ENCODE assay signal across 26 cellular contexts in genomic region chr15:92163641-92164040, GRCh38.
DNase-seq lines count a peak whose midpoint lies in the region; ATAC-seq, FAIRE-seq and TF ChIP-seq lines count a peak whose summit lies in the region.
"Had no signal": no experiment of that assay in that cellular context is flagged by ENCODE, and none has a peak within 500 bp of the region (broad histone marks: within the 10 kb centered on the region; RNA-seq: fewer than 3 reads in every experiment).

No MANE protein-coding gene starts in this region.

- H3K4ac ChIP-seq in IMR-90 (ENCODE audit: low read depth, low read length) = no peak overlapping the region

- H3K4me2 ChIP-seq in GM23248 (ENCODE audit: unreplicated experiment) (no peak overlapping the region), IMR-90 (ENCODE audit: low read depth, low read length) (no peak overlapping the region)

- no peak overlapping the region for H2BK20ac ChIP-seq in IMR-90 (ENCODE audit: low read depth, low read length)

- no peaks in the 10 kb centered on the region for H3K79me1 ChIP-seq in IMR-90 (ENCODE audit: low read depth in 1 of 2, low read length in 2 of 2)

- intact Hi-C loops in IMR-90 (cut with micrococcal nuclease) = no loop called here
- intact Hi-C loops in CD4-positive, alpha-beta memory T cell (cut with micrococcal nuclease) = no loop called here

- CTCF ChIA-PET in IMR-90 (lab: Yijun Ruan, JAX) = interaction anchor here (0.6 kb wide), 1 partner anchor 17 kb away, joined by 3 read pairs; no protein-coding TSS in a partner anchor
- CTCF ChIA-PET in CD4-positive, alpha-beta memory T cell (lab: Charles Lee; ENCODE audit: partially characterized antibody) = no interaction called here

- no peaks in the 10 kb centered on the region for H3K9me2 ChIP-seq in GM23248 (ENCODE audit: insufficient read depth)

- H2AK9ac ChIP-seq in IMR-90 (replicated peaks; ENCODE audit: low read depth, low read length, poor library complexity) = no peak overlapping the region

- H4K20me1 ChIP-seq in GM23248 (ENCODE audit: insufficient read depth) = no peaks in the 10 kb centered on the region
- H4K20me1 ChIP-seq in IMR-90 (ENCODE audit: insufficient read depth, low read length) = no peaks in the 10 kb centered on the region

- POLR2A ChIA-PET in IMR-90 (lab: Charles Lee; ENCODE audit: unreplicated experiment) = no interaction called here
- POLR2A ChIA-PET in CD4-positive, alpha-beta memory T cell (lab: Charles Lee; ENCODE audit: partially characterized antibody) = no interaction called here

- H3K27me3 Mint-ChIP-seq in CD4-positive, alpha-beta memory T cell = no peaks in the 10 kb centered on the region
- H3K27me3 Mint-ChIP-seq: activated B cell treated with CpG ODN at 0.5 μM for 24 hours; activated T-cell treated with anti-CD3 and anti-CD28 coated beads, Interleukin-2, amount 50 U/mL, for 24 hours; naive B cell; stimulated activated memory B cell treated with anti-CD40 and anti-IgM and Interleukin-4, amounts not matched to agents 10 μg/mL and 1 μg/mL and 100 μg/mL, for 72 hours had no signal

- no peak overlapping the region for H3K23ac ChIP-seq in IMR-90 (ENCODE audit: low read depth, low read length)

- dilution Hi-C loops in IMR-90 (cut with HindIII; ENCODE audit: low sequenced_read_pairs, unreplicated experiment) = no loop called here

- H2AFZ ChIP-seq in GM23248 (no peak overlapping the region), IMR-90 (replicated peaks; ENCODE audit: low read length, poor library complexity) (no peak overlapping the region)
- H2AFZ ChIP-seq: parathyroid adenoma had no signal

- DNase-seq in GM23248 (peak; percentile 20), IMR-90 (no peak), epithelial cell of esophagus (ENCODE audit: low read depth) (peak; percentile 47), renal cortical epithelial cell (ENCODE audit: low read depth) (peak; percentile 22), SKM-1 (lab: John Stamatoyannopoulos, UW; ENCODE audit: unreplicated experiment) (no peak), frontal cortex (ENCODE audit: low spot score in 2 of 2) (no peak)
- no peak for DNase-seq in CD4-positive, alpha-beta memory T cell
- DNase-seq: activated B cell treated with CpG ODN at 0.5 μM for 24 hours; activated naive CD4-positive, alpha-beta T cell; activated T-cell treated with anti-CD3 and anti-CD28 coated beads, Interleukin-2, amount 50 U/mL, for 24 hours; amygdala; central memory CD4-positive, alpha-beta T cell; foreskin fibroblast; MM.1S; naive B cell; NCI-H1930; NCI-H446; sigmoid colon; stimulated activated CD4-positive, alpha-beta T cell treated with anti-CD3 and anti-CD28 coated beads, Interleukin-1b, Interleukin-23, amount 100 ng/mL, for 48 hours; T-helper 2 cell had no signal

- H3K27ac ChIP-seq in GM23248 = no peak overlapping the region
- no peak overlapping the region for H3K27ac ChIP-seq in IMR-90 (ENCODE audit: insufficient read depth, low read length)
- H3K27ac ChIP-seq in CD4-positive, alpha-beta memory T cell (ENCODE audit: low read depth, low read length) = no peak overlapping the region
- H3K27ac ChIP-seq: epithelial cell of prostate, sigmoid colon had no signal

- no peak overlapping the region for H4K5ac ChIP-seq in IMR-90 (ENCODE audit: low read depth, low read length)

- no peak overlapping the region for H3K56ac ChIP-seq in IMR-90 (ENCODE audit: extremely low read depth, insufficient read depth, low read length)

- no peak for TF ChIP-seq POLR2A in IMR-90 (IDR thresholded peaks at IDR 0.05; ENCODE audit: low read depth, low read length)

- TF ChIP-seq CTCF in IMR-90 (conservative IDR thresholded peaks at IDR 0.05; ENCODE audit: low read depth, low read length) = no peak
- no peak for TF ChIP-seq CTCF in epithelial cell of esophagus (IDR thresholded peaks at IDR 0.05; ENCODE audit: insufficient read depth, low read depth, low read length, missing control alignments)

- no peaks in the 10 kb centered on the region for H3F3A ChIP-seq in GM23248 (ENCODE audit: insufficient read depth)

- WGBS in GM23248 (ENCODE audit: low coverage in 1 of 2, low lambda C conversion rate in 2 of 2, missing lambda C conversion rate in 2 of 2), 2 experiments = 77% methylated on average over 10 of the region's 10 CpGs
- WGBS in IMR-90 (ENCODE audit: extremely low coverage in 2 of 2, insufficient read length in 1 of 2), 2 experiments = no CpG with 5 or more reads among the region's 10 CpGs

- H3K14ac ChIP-seq in IMR-90 (replicated peaks; ENCODE audit: low read depth, low read length) = no peak overlapping the region

- in situ Hi-C loops in GM23248 (cut with MboI) (no loop called here), IMR-90 (cut with MboI; ENCODE audit: low sequenced_read_pairs) (no loop called here)

- H3K27me3 ChIP-seq in GM23248 (replicated peaks; ENCODE audit: insufficient read depth) = no peaks in the 10 kb centered on the region
- no peaks in the 10 kb centered on the region for H3K27me3 ChIP-seq in IMR-90 (ENCODE audit: control insufficient read depth, insufficient read depth, low read length)
- H3K27me3 ChIP-seq in CD4-positive, alpha-beta memory T cell (ENCODE audit: insufficient read depth, low read length) = no peaks in the 10 kb centered on the region
- H3K27me3 ChIP-seq: sigmoid colon had no signal

- H3K36me3 ChIP-seq in GM23248 (ENCODE audit: low read depth) = no peaks in the 10 kb centered on the region
- H3K36me3 ChIP-seq in IMR-90 (ENCODE audit: control insufficient read depth, insufficient read depth, low read length) = no peaks in the 10 kb centered on the region
- peaks cover 8% of the 10 kb centered on the region for H3K36me3 ChIP-seq in CD4-positive, alpha-beta memory T cell (ENCODE audit: insufficient read depth, low read length)
- H3K36me3 ChIP-seq: sigmoid colon had no signal

- no peak overlapping the region for H3K18ac ChIP-seq in IMR-90 (ENCODE audit: low read depth, low read length)

- H3K4me3 ChIP-seq in GM23248 = no peak overlapping the region
- no peak overlapping the region for H3K4me3 ChIP-seq in IMR-90 (ENCODE audit: insufficient read depth, low read depth, low read length)
- H3K4me3 ChIP-seq in epithelial cell of esophagus (ENCODE audit: low read length) = no peak overlapping the region
- no peak overlapping the region for H3K4me3 ChIP-seq in CD4-positive, alpha-beta memory T cell (ENCODE audit: low read length in 2 of 2)
- H3K4me3 ChIP-seq: lung, sigmoid colon had no signal

- no TSS peak for BruUV-seq in IMR-90 (replicated peaks; lab: Mats Ljungman, UMichigan)

- TF ChIP-seq RAD21 in IMR-90 (IDR thresholded peaks at IDR 0.05; ENCODE audit: low read length) = no peak

- no peak for ATAC-seq in IMR-90 (ENCODE audit: low read depth)
- ATAC-seq: Panc1; stimulated activated memory B cell treated with anti-CD40 and anti-IgM and Interleukin-4, amounts not matched to agents 10 μg/mL and 1 μg/mL and 100 μg/mL, for 72 hours had no signal

- H3K9ac ChIP-seq in GM23248 = no peak overlapping the region
- H3K9ac ChIP-seq in IMR-90 (ENCODE audit: low read depth, low read length) = no peak overlapping the region
- H3K9ac ChIP-seq: parathyroid adenoma had no signal

- no peaks in the 10 kb centered on the region for H3K79me2 ChIP-seq in GM23248 (ENCODE audit: insufficient read depth)
- H3K79me2 ChIP-seq: parathyroid adenoma had no signal

- no peak overlapping the region for H2AK5ac ChIP-seq in IMR-90 (ENCODE audit: low read depth, low read length)

- H3K9me3 ChIP-seq in GM23248 (ENCODE audit: low read depth) = no peaks in the 10 kb centered on the region
- H3K9me3 ChIP-seq in IMR-90 (ENCODE audit: control insufficient read depth, insufficient read depth, low read length) = no peaks in the 10 kb centered on the region
- no peaks in the 10 kb centered on the region for H3K9me3 ChIP-seq in CD4-positive, alpha-beta memory T cell (ENCODE audit: control insufficient read depth in 1 of 2, low read length in 2 of 2)
- H3K9me3 ChIP-seq: Caco-2, sigmoid colon had no signal

- H2BK5ac ChIP-seq in IMR-90 (ENCODE audit: low read depth, low read length, poor library complexity, severe bottlenecking) = no peak overlapping the region

- no peak overlapping the region for H4K91ac ChIP-seq in IMR-90 (ENCODE audit: insufficient read depth, low read depth, low read length)

- H3K4me1 Mint-ChIP-seq in CD4-positive, alpha-beta memory T cell = peaks cover 6 to 18% (median 8%) of the 10 kb centered on the region in 4 donors

- H2BK120ac ChIP-seq in IMR-90 (ENCODE audit: low read depth, low read length) = no peak overlapping the region

- no peak overlapping the region for H3K27ac Mint-ChIP-seq in CD4-positive, alpha-beta memory T cell
- H3K27ac Mint-ChIP-seq: activated B cell treated with CpG ODN at 0.5 μM for 24 hours; activated T-cell treated with anti-CD3 and anti-CD28 coated beads, Interleukin-2, amount 50 U/mL, for 24 hours; stimulated activated memory B cell treated with anti-CD40 and anti-IgM and Interleukin-4, amounts not matched to agents 10 μg/mL and 1 μg/mL and 100 μg/mL, for 72 hours had no signal

- H4K8ac ChIP-seq in IMR-90 (ENCODE audit: low read depth in 2 of 2, low read length in 2 of 2) = no peak overlapping the region

- no peak for FAIRE-seq in frontal cortex (lab: Jason Lieb, UNC)

- H3K9me1 ChIP-seq in IMR-90 (ENCODE audit: insufficient read depth, low read length) = no peaks in the 10 kb centered on the region

- H3K4me3 Mint-ChIP-seq in CD4-positive, alpha-beta memory T cell = no peak overlapping the region
- H3K4me3 Mint-ChIP-seq: activated B cell treated with CpG ODN at 0.5 μM for 24 hours; activated T-cell treated with anti-CD3 and anti-CD28 coated beads, Interleukin-2, amount 50 U/mL, for 24 hours; naive B cell; stimulated activated memory B cell treated with anti-CD40 and anti-IgM and Interleukin-4, amounts not matched to agents 10 μg/mL and 1 μg/mL and 100 μg/mL, for 72 hours had no signal

- H3K9me3 Mint-ChIP-seq in CD4-positive, alpha-beta memory T cell = no peaks in the 10 kb centered on the region
- H3K9me3 Mint-ChIP-seq: activated B cell treated with CpG ODN at 0.5 μM for 24 hours; activated T-cell treated with anti-CD3 and anti-CD28 coated beads, Interleukin-2, amount 50 U/mL, for 24 hours; stimulated activated memory B cell treated with anti-CD40 and anti-IgM and Interleukin-4, amounts not matched to agents 10 μg/mL and 1 μg/mL and 100 μg/mL, for 72 hours had no signal

- peaks cover 67 to 71% of the 10 kb centered on the region in 2 donors for H3K36me3 Mint-ChIP-seq in CD4-positive, alpha-beta memory T cell
- H3K36me3 Mint-ChIP-seq: naive B cell; stimulated activated memory B cell treated with anti-CD40 and anti-IgM and Interleukin-4, amounts not matched to agents 10 μg/mL and 1 μg/mL and 100 μg/mL, for 72 hours had no signal

- no peak overlapping the region for H2BK15ac ChIP-seq in IMR-90 (ENCODE audit: low read depth, low read length)

- H3K4me1 ChIP-seq in GM23248 (ENCODE audit: insufficient read depth) (no peaks in the 10 kb centered on the region), IMR-90 (ENCODE audit: control insufficient read depth, insufficient read depth, low read length) (peaks cover 2% of the 10 kb centered on the region; the same call in 1 of the 2 replicates)
- no peaks in the 10 kb centered on the region for H3K4me1 ChIP-seq in CD4-positive, alpha-beta memory T cell (ENCODE audit: insufficient read depth, low read length)
- H3K4me1 ChIP-seq: sigmoid colon had no signal

TF ChIP-seq in IMR-90, 13 proteins besides CTCF, POLR2A, EP300 and RAD21:
- TF ChIP-seq CEBPB (IDR thresholded peaks at IDR 0.05; ENCODE audit: low read depth, low read length) (peak; percentile 45), MXI1 (IDR thresholded peaks at IDR 0.05; ENCODE audit: borderline replicate concordance, low read depth, low read length) (no peak), MAFK (IDR thresholded peaks at IDR 0.05; ENCODE audit: low read depth, low read length) (no peak)

Comparison
In these comparisons a context has a peak if more than half of its experiments do, and no peak if none do; other contexts are left out.
1. DNase-seq: peak in GM23248 (single experiment), epithelial cell of esophagus (single experiment) and renal cortical epithelial cell (single experiment); none in IMR-90 (single experiment), SKM-1 (single experiment), frontal cortex (0 of 2) and CD4-positive, alpha-beta memory T cell (0 of 5).